Comparison of ENCODE assay signal across 24 cellular contexts in the genomic region with DNA sequence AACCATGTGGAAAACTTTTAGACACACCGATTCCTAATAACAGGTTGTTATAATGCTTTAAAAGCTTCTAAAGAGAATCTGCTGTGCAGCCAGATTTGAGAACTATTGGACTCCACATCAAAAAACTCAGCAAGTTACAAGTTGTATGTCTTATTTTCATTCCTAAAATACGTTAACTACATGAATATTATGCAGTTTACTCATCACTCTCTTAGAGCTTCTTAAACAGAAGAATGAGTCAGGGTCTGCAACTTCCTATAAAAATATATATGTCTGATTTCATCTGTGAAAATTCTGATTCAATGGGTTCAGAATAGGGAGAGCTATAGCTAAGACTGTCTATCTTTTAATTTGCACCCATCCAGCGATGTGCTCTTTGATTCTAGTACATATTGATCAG.
"Had no signal": no experiment of that assay in that cellular context is flagged by ENCODE, and none has a peak within 500 bp of the region (broad histone marks: within the 10 kb centered on the region; RNA-seq: fewer than 3 reads in every experiment).

No MANE protein-coding gene starts in this region.

- H3K4me1 Mint-ChIP-seq: activated naive CD8-positive, alpha-beta T cell treated with anti-CD3 and anti-CD28 coated beads, Interleukin-2, amount 10 ng/mL, durations not matched to agents 7 days and 5 days; brain; memory B cell; nephron; stimulated activated naive B cell treated with anti-CD40 and anti-IgM and Interleukin-4, amounts not matched to agents 10 μg/mL and 1 μg/mL and 100 μg/mL, for 72 hours; WTC11 had no signal

- H3K4me1 ChIP-seq: esophagus squamous epithelium, heart left ventricle, right lobe of liver, transverse colon had no signal

- H3K27me3 ChIP-seq: esophagus squamous epithelium, heart left ventricle, neutrophil, right lobe of liver, transverse colon had no signal

- H3K4me3 ChIP-seq: coronary artery, esophagus squamous epithelium, heart left ventricle, right lobe of liver, transverse colon had no signal

- H3K36me3 ChIP-seq: esophagus squamous epithelium, heart left ventricle, neutrophil, right lobe of liver, transverse colon had no signal

- H3K27ac ChIP-seq: coronary artery, esophagus squamous epithelium, heart left ventricle, neutrophil, right lobe of liver, transverse colon had no signal

- H3K27ac Mint-ChIP-seq: activated CD4-positive, alpha-beta memory T cell treated with anti-CD3 and anti-CD28 coated beads for 36 hours; activated naive CD4-positive, alpha-beta T cell treated with anti-CD3 and anti-CD28 coated beads for 36 hours; activated naive CD8-positive, alpha-beta T cell treated with anti-CD3 and anti-CD28 coated beads, Interleukin-2, amount 10 ng/mL, durations not matched to agents 7 days and 5 days; activated T-cell treated with anti-CD3 and anti-CD28 coated beads, Interleukin-2, amount 50 U/mL, for 72 hours; brain; memory B cell; nephron; stimulated activated naive B cell treated with anti-CD40 and anti-IgM and Interleukin-4, amounts not matched to agents 10 μg/mL and 1 μg/mL and 100 μg/mL, for 72 hours; WTC11 had no signal

- H3K4me3 Mint-ChIP-seq: activated CD4-positive, alpha-beta memory T cell treated with anti-CD3 and anti-CD28 coated beads for 36 hours; activated naive CD4-positive, alpha-beta T cell treated with anti-CD3 and anti-CD28 coated beads for 36 hours; activated naive CD8-positive, alpha-beta T cell treated with anti-CD3 and anti-CD28 coated beads, Interleukin-2, amount 10 ng/mL, durations not matched to agents 7 days and 5 days; activated T-cell treated with anti-CD3 and anti-CD28 coated beads, Interleukin-2, amount 50 U/mL, for 72 hours; brain; memory B cell; nephron; stimulated activated naive B cell treated with anti-CD40 and anti-IgM and Interleukin-4, amounts not matched to agents 10 μg/mL and 1 μg/mL and 100 μg/mL, for 72 hours; WTC11 had no signal

- DNase-seq: activated CD4-positive, alpha-beta memory T cell treated with anti-CD3 and anti-CD28 coated beads for 36 hours; activated CD4-positive, alpha-beta T cell treated with anti-CD3 and anti-CD28 coated beads for 4 hours; activated effector memory CD4-positive, alpha-beta T cell treated with Interleukin-2 at 50 U/mL for 16 hours; activated naive CD4-positive, alpha-beta T cell treated with anti-CD3 and anti-CD28 coated beads for 36 hours; activated naive CD8-positive, alpha-beta T cell treated with anti-CD3 and anti-CD28 coated beads, Interleukin-2, amount 10 ng/mL, durations not matched to agents 7 days and 5 days; activated T-cell treated with anti-CD3 and anti-CD28 coated beads, Interleukin-2, amount 50 U/mL, for 72 hours; amygdala; central memory CD4-positive, alpha-beta T cell; esophagus squamous epithelium; heart left ventricle; left colon; posterior cingulate gyrus; right lobe of liver; small intestine; stimulated activated CD4-positive, alpha-beta T cell treated with anti-CD3 and anti-CD28 coated beads, Interleukin-15, amount 100 ng/mL, for 24 hours; stimulated activated naive B cell treated with anti-CD40 and anti-IgM and Interleukin-4, amounts not matched to agents 10 μg/mL and 1 μg/mL and 100 μg/mL, for 72 hours; T-helper 9 cell; transverse colon had no signal

- H3K9me3 ChIP-seq: esophagus squamous epithelium, heart left ventricle, neutrophil, right lobe of liver, transverse colon had no signal

- H3K36me3 Mint-ChIP-seq: activated CD4-positive, alpha-beta memory T cell treated with anti-CD3 and anti-CD28 coated beads for 36 hours; activated naive CD8-positive, alpha-beta T cell treated with anti-CD3 and anti-CD28 coated beads, Interleukin-2, amount 10 ng/mL, durations not matched to agents 7 days and 5 days; brain; memory B cell; stimulated activated naive B cell treated with anti-CD40 and anti-IgM and Interleukin-4, amounts not matched to agents 10 μg/mL and 1 μg/mL and 100 μg/mL, for 72 hours; WTC11 had no signal

- ATAC-seq: activated T-cell treated with anti-CD3 and anti-CD28 coated beads, Interleukin-2, amount 50 U/mL, for 72 hours; heart left ventricle; left colon; right lobe of liver; stimulated activated naive B cell treated with anti-CD40 and anti-IgM and Interleukin-4, amounts not matched to agents 10 μg/mL and 1 μg/mL and 100 μg/mL, for 72 hours; WTC11 had no signal

- H3K9me3 Mint-ChIP-seq: activated naive CD4-positive, alpha-beta T cell treated with anti-CD3 and anti-CD28 coated beads for 36 hours; memory B cell; nephron; stimulated activated naive B cell treated with anti-CD40 and anti-IgM and Interleukin-4, amounts not matched to agents 10 μg/mL and 1 μg/mL and 100 μg/mL, for 72 hours had no signal

- H3K27me3 Mint-ChIP-seq: activated CD4-positive, alpha-beta memory T cell treated with anti-CD3 and anti-CD28 coated beads for 36 hours; activated naive CD8-positive, alpha-beta T cell treated with anti-CD3 and anti-CD28 coated beads, Interleukin-2, amount 10 ng/mL, durations not matched to agents 7 days and 5 days; brain; memory B cell; stimulated activated naive B cell treated with anti-CD40 and anti-IgM and Interleukin-4, amounts not matched to agents 10 μg/mL and 1 μg/mL and 100 μg/mL, for 72 hours had no signal
